22 cellular contexts compared by ENCODE assay signal in the genomic region with DNA sequence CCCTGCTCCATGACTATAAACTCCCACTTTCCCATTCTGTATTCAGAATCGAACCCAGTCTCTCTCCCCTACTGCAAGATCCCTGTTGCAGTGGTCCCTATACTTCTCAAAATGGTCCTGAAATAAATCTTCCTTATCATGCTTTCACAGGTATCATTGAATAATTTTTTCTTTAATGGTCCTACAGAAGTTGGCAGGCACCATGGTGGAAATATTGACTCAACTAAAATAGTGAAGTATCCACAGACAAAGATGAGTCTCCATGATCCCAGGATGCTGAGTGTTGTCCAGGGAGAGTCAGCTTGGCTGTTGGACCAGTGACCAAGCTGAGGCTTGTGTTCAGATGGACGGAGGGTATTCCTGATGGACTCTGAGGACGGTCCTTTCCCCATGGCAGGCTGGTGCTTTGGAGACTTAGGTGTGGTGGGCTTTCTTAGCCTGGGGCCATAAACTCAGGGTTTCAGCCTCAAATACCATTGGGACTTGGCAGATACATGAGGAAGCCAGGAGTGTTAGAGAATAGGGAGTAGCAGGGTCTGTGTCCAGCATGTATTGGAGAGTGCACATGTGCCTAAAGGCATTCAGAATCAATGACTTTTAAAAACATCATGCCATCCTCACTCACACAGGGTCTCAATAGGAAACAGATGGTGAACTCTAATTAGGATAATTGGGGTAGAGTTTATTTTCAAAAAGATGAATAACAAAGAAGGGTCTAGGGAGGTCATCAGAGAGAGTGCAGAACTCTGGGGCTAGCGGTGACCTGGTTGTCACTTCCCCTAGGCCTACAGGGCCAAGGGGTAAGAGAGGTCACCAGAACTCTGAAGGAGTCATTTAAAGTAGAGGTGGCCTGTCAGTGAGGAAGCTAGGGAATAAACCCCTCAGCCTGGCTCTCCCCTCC. TPM values are rescaled to one million over a fixed set of nuclear protein-coding genes. Genes with fewer than 3 reads are reported as not detected.
A peak's percentile ranks its signal among the peaks of the same experiment; 100 is the strongest.
DNase-seq lines count a peak whose midpoint lies in the region; ATAC-seq and TF ChIP-seq lines count a peak whose summit lies in the region.
"Had no signal": no experiment of that assay in that cellular context is flagged by ENCODE, and none has a peak within 500 bp of the region (broad histone marks: within the 10 kb centered on the region; RNA-seq: fewer than 3 reads in every experiment).

No MANE protein-coding gene starts in this region.

- H3K4me1 Mint-ChIP-seq in stimulated activated effector memory CD8-positive, alpha-beta T cell treated with anti-CD3 and anti-CD28 coated beads, Interleukin-12 subunit alpha, Interleukin-12 subunit beta, amount 100 ng/mL, for 72 hours: peaks cover 14% of the 10 kb centered on the region
- no peaks in the 10 kb centered on the region for H3K4me1 Mint-ChIP-seq in CD4-positive, alpha-beta T cell (ENCODE audit: low read depth)
- H3K4me1 Mint-ChIP-seq: activated CD4-positive, alpha-beta T cell treated with anti-CD3 and anti-CD28 coated beads, Interleukin-2, amount 10 ng/mL, durations not matched to agents 7 days and 5 days; CD8-positive, alpha-beta memory T cell had no signal

- no peaks in the 10 kb centered on the region for H3K27me3 ChIP-seq in heart right ventricle
- H3K27me3 ChIP-seq in CD4-positive, alpha-beta T cell (ENCODE audit: control insufficient read depth, insufficient read depth, low read length): no peaks in the 10 kb centered on the region
- H3K27me3 ChIP-seq: thyroid gland had no signal

- ATAC-seq in heart right ventricle (no peak), Right ventricle myocardium inferior (no peak), HG03442 (IDR thresholded peaks at IDR 0.05; ENCODE audit: unreplicated experiment) (no peak)
- ATAC-seq in stimulated activated effector memory CD8-positive, alpha-beta T cell treated with anti-CD3 and anti-CD28 coated beads, Interleukin-12 subunit alpha, Interleukin-12 subunit beta, amount 100 ng/mL, for 72 hours: peak; percentile 44
- ATAC-seq in CD4-positive, alpha-beta T cell (ENCODE audit: poor library complexity): no peak

- intact Hi-C loops in heart right ventricle (cut with DNase I): loop anchor here in 1 of 10 donors (5.0 kb wide), 1 partner anchor 34 kb away; no protein-coding TSS in a partner anchor
- intact Hi-C loops in Right ventricle myocardium inferior (cut with DNase I): no loop called here
- intact Hi-C loops in CD4-positive, alpha-beta T cell (cut with DNase I, micrococcal nuclease): no loop called here

- POLR2A ChIA-PET in CD4-positive, alpha-beta T cell (lab: Charles Lee): no interaction called here

- WGBS in heart right ventricle, 2 donors: 83 to 88% methylated on average over 4 of the region's 4 CpGs

- peaks cover 0 to 50% (median 9%) of the 10 kb centered on the region in 9 donors for H3K4me1 ChIP-seq in heart right ventricle
- H3K4me1 ChIP-seq: HAP-1 had no signal

- no peaks in the 10 kb centered on the region for H3K36me3 Mint-ChIP-seq in stimulated activated effector memory CD8-positive, alpha-beta T cell treated with anti-CD3 and anti-CD28 coated beads, Interleukin-12 subunit alpha, Interleukin-12 subunit beta, amount 100 ng/mL, for 72 hours
- no peaks in the 10 kb centered on the region for H3K36me3 Mint-ChIP-seq in CD4-positive, alpha-beta T cell (ENCODE audit: low read depth)
- H3K36me3 Mint-ChIP-seq: CD8-positive, alpha-beta memory T cell; naive B cell had no signal

- H3K27ac ChIP-seq in heart right ventricle (peak overlapping the region in 7 of 10 donors; percentile 6 to 72 (median 50)), coronary artery (no peak overlapping the region)
- H3K27ac ChIP-seq in CD4-positive, alpha-beta T cell (ENCODE audit: low read depth, low read length): no peak overlapping the region
- H3K27ac ChIP-seq: dorsolateral prefrontal cortex, thyroid gland had no signal

- H3K36me3 ChIP-seq in heart right ventricle: no peaks in the 10 kb centered on the region
- H3K36me3 ChIP-seq: HAP-1, thyroid gland had no signal

- no peak overlapping the region for H3K27ac Mint-ChIP-seq in stimulated activated effector memory CD8-positive, alpha-beta T cell treated with anti-CD3 and anti-CD28 coated beads, Interleukin-12 subunit alpha, Interleukin-12 subunit beta, amount 100 ng/mL, for 72 hours
- H3K27ac Mint-ChIP-seq in CD4-positive, alpha-beta T cell: no peak overlapping the region
- H3K27ac Mint-ChIP-seq: activated CD4-positive, alpha-beta T cell treated with anti-CD3 and anti-CD28 coated beads, Interleukin-2, amount 10 ng/mL, durations not matched to agents 7 days and 5 days had no signal

- H3K9me3 ChIP-seq in heart right ventricle: no peaks in the 10 kb centered on the region
- no peaks in the 10 kb centered on the region for H3K9me3 ChIP-seq in CD4-positive, alpha-beta T cell (ENCODE audit: control insufficient read depth, low read length)
- H3K9me3 ChIP-seq: HAP-1, thyroid gland had no signal

- CTCF ChIA-PET in CD4-positive, alpha-beta T cell (lab: Charles Lee): no interaction called here

- peaks cover 28% of the 10 kb centered on the region for H3K27me3 Mint-ChIP-seq in CD4-positive, alpha-beta T cell

- H3K4me3 Mint-ChIP-seq in stimulated activated effector memory CD8-positive, alpha-beta T cell treated with anti-CD3 and anti-CD28 coated beads, Interleukin-12 subunit alpha, Interleukin-12 subunit beta, amount 100 ng/mL, for 72 hours: no peak overlapping the region
- no peak overlapping the region for H3K4me3 Mint-ChIP-seq in CD4-positive, alpha-beta T cell
- H3K4me3 Mint-ChIP-seq: activated CD4-positive, alpha-beta T cell treated with anti-CD3 and anti-CD28 coated beads, Interleukin-2, amount 10 ng/mL, durations not matched to agents 7 days and 5 days; CD8-positive, alpha-beta memory T cell had no signal

- no peaks in the 10 kb centered on the region for H3K9me3 Mint-ChIP-seq in stimulated activated effector memory CD8-positive, alpha-beta T cell treated with anti-CD3 and anti-CD28 coated beads, Interleukin-12 subunit alpha, Interleukin-12 subunit beta, amount 100 ng/mL, for 72 hours
- no peaks in the 10 kb centered on the region for H3K9me3 Mint-ChIP-seq in CD4-positive, alpha-beta T cell
- H3K9me3 Mint-ChIP-seq: activated CD4-positive, alpha-beta T cell treated with anti-CD3 and anti-CD28 coated beads, Interleukin-2, amount 10 ng/mL, durations not matched to agents 7 days and 5 days; CD8-positive, alpha-beta memory T cell; naive B cell had no signal

- no peak for TF ChIP-seq CTCF in heart right ventricle (IDR thresholded peaks at IDR 0.05)
- no peak for TF ChIP-seq CTCF in GM13977 (IDR thresholded peaks at IDR 0.05; ENCODE audit: extremely low read depth, insufficient read depth, missing control alignments)
- no peak for TF ChIP-seq CTCF in coronary artery (IDR thresholded peaks at IDR 0.05)
- no peak for TF ChIP-seq CTCF in CD4-positive, alpha-beta T cell (IDR thresholded peaks at IDR 0.05)

- DNase-seq in heart right ventricle: peak in 1 of 2 donors; percentile 1
- no peak for DNase-seq in Right ventricle myocardium inferior (ENCODE audit: missing footprints)
- DNase-seq in GM13977 (ENCODE audit: low spot score): peak; percentile 20
- DNase-seq in coronary artery (ENCODE audit: low spot score): peak; percentile 50
- DNase-seq in stimulated activated effector memory CD8-positive, alpha-beta T cell treated with anti-CD3 and anti-CD28 coated beads, Interleukin-12 subunit alpha, Interleukin-12 subunit beta, amount 100 ng/mL, for 72 hours (ENCODE audit: low spot score in 2 of 2): no peak
- no peak for DNase-seq in stimulated activated CD4-positive, alpha-beta T cell treated with anti-CD3 and anti-CD28 coated beads, Interleukin-2, amount 100 ng/mL, for 24 hours
- no peak for DNase-seq in CD4-positive, alpha-beta T cell
- DNase-seq: activated CD4-positive, alpha-beta T cell treated with anti-CD3 and anti-CD28 coated beads, Interleukin-2, amount 10 ng/mL, durations not matched to agents 7 days and 5 days; CD8-positive, alpha-beta memory T cell; DMS79; hypothalamus; naive B cell; NCI-H1105; NCI-H2081 treated with DMSO at 0.1 percent for 48 hours; occipital lobe; SHP77; thyroid gland had no signal

- H3K4me3 ChIP-seq in heart right ventricle (no peak overlapping the region), coronary artery (no peak overlapping the region)
- H3K4me3 ChIP-seq: dorsolateral prefrontal cortex, HAP-1, thyroid gland had no signal

- in situ Hi-C loops in GM13977 (cut with MboI; ENCODE audit: low pct_unique_long_range_greater_than_20kb, low sequenced_read_pairs, unreplicated experiment): no loop called here

RNA-seq across cellular contexts. Expression of gene TINAGL1, which starts 19.8 kb away (rescaled TPM):
- total RNA-seq in heart right ventricle: 100 to 1,000 TPM; 139 to 336 (median 188) TPM
- 100 to 1,000 TPM; 268 to 332 TPM for polyA plus RNA-seq in heart right ventricle
- total RNA-seq in Right ventricle myocardium inferior: 273 TPM
- total RNA-seq in CD4-positive, alpha-beta T cell: not detected
- total RNA-seq: activated CD4-positive, alpha-beta T cell treated with anti-CD3 and anti-CD28 coated beads, Interleukin-2, amount 10 ng/mL, durations not matched to agents 7 days and 5 days; CD8-positive, alpha-beta memory T cell had no signal
- polyA plus RNA-seq: CD8-positive, alpha-beta memory T cell had no signal

RNA-seq across cellular contexts. Expression of gene HCRTR1, which starts 21.4 kb away (rescaled TPM):
- total RNA-seq in heart right ventricle (under 1 TPM in 6 of 10 donors, not detected in 4; 0.17 to 0.92 (median 0.37) TPM), Right ventricle myocardium inferior (0.49 TPM)
- 1 to 10 TPM in 1 of 2 donors, under 1 TPM in 1; 0.20 to 1.5 TPM for polyA plus RNA-seq in heart right ventricle
- not detected for total RNA-seq in CD4-positive, alpha-beta T cell
- total RNA-seq: activated CD4-positive, alpha-beta T cell treated with anti-CD3 and anti-CD28 coated beads, Interleukin-2, amount 10 ng/mL, durations not matched to agents 7 days and 5 days; CD8-positive, alpha-beta memory T cell; NCI-H460; renal cortical epithelial cell had no signal
- polyA plus RNA-seq: CD8-positive, alpha-beta memory T cell had no signal

RNA-seq across cellular contexts. Expression of gene PEF1, which starts 48.6 kb away (rescaled TPM):
- total RNA-seq in heart right ventricle (10 to 100 TPM; 35.0 to 47.9 (median 40.0) TPM), Right ventricle myocardium inferior (34.9 TPM)
- 10 to 100 TPM; 35.4 to 94.3 TPM for polyA plus RNA-seq in heart right ventricle
- total RNA-seq in CD4-positive, alpha-beta T cell: 10 to 100 TPM; 42.3 to 45.9 TPM

Comparison
In these comparisons a context has a peak if more than half of its experiments do, and no peak if none do; other contexts are left out.
1. DNase-seq: peak in GM13977 (single experiment) and coronary artery (single experiment); none in Right ventricle myocardium inferior (single experiment), stimulated activated effector memory CD8-positive, alpha-beta T cell treated with anti-CD3 and anti-CD28 coated beads, Interleukin-12 subunit alpha, Interleukin-12 subunit beta, amount 100 ng/mL, for 72 hours (0 of 2), stimulated activated CD4-positive, alpha-beta T cell treated with anti-CD3 and anti-CD28 coated beads, Interleukin-2, amount 100 ng/mL, for 24 hours (0 of 2) and CD4-positive, alpha-beta T cell (0 of 10).
2. H3K27ac ChIP-seq: peak in heart right ventricle (7 of 10); none in coronary artery (0 of 2) and CD4-positive, alpha-beta T cell (single experiment).
3. RNA of gene TINAGL1, which starts 19.8 kb away (total RNA-seq): 273 TPM in Right ventricle myocardium inferior (single experiment) and 139 to 336 TPM in heart right ventricle; not detected in CD4-positive, alpha-beta T cell; every median in the first group is over 100 times any median in the second.